8 cellular contexts compared by ENCODE assay signal in genomic region chr3:126134219-126134975, GRCh38. TPM values are rescaled to one million over a fixed set of nuclear protein-coding genes. Genes with fewer than 3 reads are reported as not detected.
DNase-seq lines count a peak whose midpoint lies in the region; ATAC-seq lines count a peak whose summit lies in the region.

No MANE protein-coding gene starts in this region.

- no peaks in the 10 kb centered on the region for H3K27me3 ChIP-seq in trophoblast cell (ENCODE audit: insufficient read depth, low read length)

- no peaks in the 10 kb centered on the region for H3K79me2 ChIP-seq in trophoblast cell (ENCODE audit: control insufficient read depth, insufficient read depth, low read length, poor library complexity)

- no peak overlapping the region for H2AFZ ChIP-seq in trophoblast cell (ENCODE audit: insufficient read depth, low read length, poor library complexity)

- H2BK5ac ChIP-seq in trophoblast cell (ENCODE audit: low read depth, low read length, poor library complexity) = no peak overlapping the region

- H3K18ac ChIP-seq in trophoblast cell (ENCODE audit: low read length) = no peak overlapping the region

- intact Hi-C loops in activated naive CD4-positive, alpha-beta T cell treated with anti-CD3 and anti-CD28 coated beads for 36 hours (cut with micrococcal nuclease) = loop anchor here (1.0 kb wide), 2 partner anchors 64 to 255 kb away; no protein-coding TSS in a partner anchor

- H3K4me3 ChIP-seq in trophoblast cell (ENCODE audit: low read depth, low read length) = no peak overlapping the region

- no peaks in the 10 kb centered on the region for H3K4me1 Mint-ChIP-seq in activated naive CD4-positive, alpha-beta T cell treated with anti-CD3 and anti-CD28 coated beads for 36 hours (ENCODE audit: low read depth)

- WGBS in trophoblast cell (ENCODE audit: extremely low coverage, insufficient coverage, insufficient read length) = no CpG with 5 or more reads among the region's 23 CpGs

- H3K9me3 ChIP-seq in trophoblast cell (ENCODE audit: insufficient read depth, low read depth, low read length) = peaks cover 3% of the 10 kb centered on the region

- CTCF ChIA-PET in activated naive CD4-positive, alpha-beta T cell treated with anti-CD3 and anti-CD28 coated beads for 36 hours (lab: Charles Lee) = interaction anchor here (0.6 to 4.6 kb wide), 10 partner anchors 9 to 992 kb away, joined by 3 to 37 read pairs (median 4); no protein-coding TSS in a partner anchor

- H3K36me3 ChIP-seq in trophoblast cell (ENCODE audit: control insufficient read depth in 1 of 2, insufficient read depth in 2 of 2, low read length in 2 of 2) = no peaks in the 10 kb centered on the region

- no peak overlapping the region for H2BK120ac ChIP-seq in trophoblast cell (ENCODE audit: insufficient read depth, low read length, poor library complexity)

- H3K27ac Mint-ChIP-seq in activated naive CD4-positive, alpha-beta T cell treated with anti-CD3 and anti-CD28 coated beads for 36 hours = no peak overlapping the region

- H4K12ac ChIP-seq in trophoblast cell (ENCODE audit: low read depth, low read length) = no peak overlapping the region

- in situ Hi-C loops in Caki2 (cut with HindIII; ENCODE audit: low pct_unique_long_range_greater_than_20kb, low sequenced_read_pairs) = no loop called here

- no peak overlapping the region for H2BK12ac ChIP-seq in trophoblast cell (ENCODE audit: low read length)

- no peak overlapping the region for H4K91ac ChIP-seq in trophoblast cell (ENCODE audit: low read depth, low read length)

- H3K9ac ChIP-seq in trophoblast cell (ENCODE audit: low read length) = no peak overlapping the region

- no peak overlapping the region for H3K4me2 ChIP-seq in trophoblast cell (ENCODE audit: low read length)

- no peaks in the 10 kb centered on the region for H3K79me1 ChIP-seq in trophoblast cell (ENCODE audit: low read length)

- H3K4ac ChIP-seq in trophoblast cell (ENCODE audit: low read depth, low read length) = no peak overlapping the region

- H3K9me3 Mint-ChIP-seq in activated naive CD4-positive, alpha-beta T cell treated with anti-CD3 and anti-CD28 coated beads for 36 hours = no peaks in the 10 kb centered on the region

- no peak overlapping the region for H3K23ac ChIP-seq in trophoblast cell (ENCODE audit: low read length)

- no peak overlapping the region for H3K27ac ChIP-seq in trophoblast cell (ENCODE audit: low read depth, low read length)

- H3K14ac ChIP-seq in trophoblast cell (ENCODE audit: low read length) = no peak overlapping the region

- peak; percentile 31 for DNase-seq in Caki2 (ENCODE audit: low read depth)
- DNase-seq in HT1080 (ENCODE audit: low read depth) = peak; percentile 48
- peak; percentile 69 for DNase-seq in OCI-M1 (lab: John Stamatoyannopoulos, UW)
- DNase-seq in activated naive CD4-positive, alpha-beta T cell treated with anti-CD3 and anti-CD28 coated beads for 36 hours = peak; percentile 67
- peak; percentile 39 for DNase-seq in glomerular visceral epithelial cell (ENCODE audit: extremely low spot score)
- DNase-seq in trophoblast cell = peak; percentile 44 to 76

- ATAC-seq in GM18861 (IDR thresholded peaks at IDR 0.05; ENCODE audit: unreplicated experiment) (no peak), GM18907 (IDR thresholded peaks at IDR 0.05; ENCODE audit: unreplicated experiment) (no peak)

- no peaks in the 10 kb centered on the region for H3K4me1 ChIP-seq in trophoblast cell (ENCODE audit: control insufficient read depth in 1 of 2, insufficient read depth in 2 of 2, low read length in 2 of 2)

- H2AK5ac ChIP-seq in trophoblast cell (ENCODE audit: low read length) = no peak overlapping the region

- H3K4me3 Mint-ChIP-seq in activated naive CD4-positive, alpha-beta T cell treated with anti-CD3 and anti-CD28 coated beads for 36 hours = no peak overlapping the region

- H3K36me3 Mint-ChIP-seq in activated naive CD4-positive, alpha-beta T cell treated with anti-CD3 and anti-CD28 coated beads for 36 hours (ENCODE audit: low read depth) = no peaks in the 10 kb centered on the region

- H3K27me3 Mint-ChIP-seq in activated naive CD4-positive, alpha-beta T cell treated with anti-CD3 and anti-CD28 coated beads for 36 hours (ENCODE audit: low read depth) = peaks cover 15% of the 10 kb centered on the region

- no peak overlapping the region for H4K8ac ChIP-seq in trophoblast cell (ENCODE audit: low read depth, low read length)

RNA-seq across cellular contexts. Expression of gene ALDH1L1, which starts 46.0 kb away (rescaled TPM):
- 2.6 and 5.9 TPM in 2 replicates for total RNA-seq in Caki2 (2014; rRNA removed; shearing (Covaris generic); ENCODE audit: low replicate concordance)
- total RNA-seq in HT1080 (2014; rRNA removed; shearing (Covaris generic)) = 12.9 and 14.5 TPM in 2 replicates
- 22.4 and 37.6 TPM in 2 replicates for polyA plus RNA-seq in HT1080 (2015; cell fraction: cytosol; rRNA removed)
- 43.9 and 49.5 TPM in 2 replicates for polyA plus RNA-seq in HT1080 (2015; cell fraction: nucleus; rRNA removed)
- total RNA-seq in activated naive CD4-positive, alpha-beta T cell treated with anti-CD3 and anti-CD28 coated beads for 36 hours = not detected
- 0.10 and 0.12 TPM in 2 replicates for polyA plus RNA-seq in trophoblast cell (2013)

RNA-seq across cellular contexts. Expression of gene SLC41A3, which starts 50.5 kb away (rescaled TPM):
- 37.2 and 49.5 TPM in 2 replicates for total RNA-seq in Caki2 (2014; rRNA removed; shearing (Covaris generic); ENCODE audit: low replicate concordance)
- 46.4 and 53.9 TPM in 2 replicates for total RNA-seq in HT1080 (2014; rRNA removed; shearing (Covaris generic))
- 67.0 and 78.8 TPM in 2 replicates for polyA plus RNA-seq in HT1080 (2015; cell fraction: cytosol; rRNA removed)
- polyA plus RNA-seq in HT1080 (2015; cell fraction: nucleus; rRNA removed) = 73.9 and 75.3 TPM in 2 replicates
- 10 to 100 TPM; 24.0 to 24.7 TPM for total RNA-seq in activated naive CD4-positive, alpha-beta T cell treated with anti-CD3 and anti-CD28 coated beads for 36 hours
- polyA plus RNA-seq in trophoblast cell (2013) = 26.0 and 27.7 TPM in 2 replicates
